In genomic region chr15:45181491-45182285, GRCh38 we compare ENCODE assay signal across 1 cellular context.
TF ChIP-seq lines count a peak whose summit lies in the region.

No MANE protein-coding gene starts in this region.

TF ChIP-seq in GM23338, 12 proteins besides CTCF, POLR2A, EP300 and RAD21 (continued from another document):
- TF ChIP-seq ZNF462 (CRISPR knock-in tag; IDR thresholded peaks at IDR 0.05) (no peak), ZNF114 (CRISPR knock-in tag; IDR thresholded peaks at IDR 0.05) (no peak), CREB1 (CRISPR knock-in tag; IDR thresholded peaks at IDR 0.05; ENCODE audit: low read depth) (no peak), STAT1 (IDR thresholded peaks at IDR 0.05; ENCODE audit: unreplicated experiment) (no peak), EZH2 (IDR thresholded peaks at IDR 0.05; ENCODE audit: low read depth, unreplicated experiment) (no peak), EZH2phosphoT487 (IDR thresholded peaks at IDR 0.05; ENCODE audit: unreplicated experiment) (no peak), JUNB (IDR thresholded peaks at IDR 0.05; ENCODE audit: unreplicated experiment) (no peak), POLR2AphosphoS5 (IDR thresholded peaks at IDR 0.05; ENCODE audit: low read depth) (no peak), NANOG (IDR thresholded peaks at IDR 0.05; ENCODE audit: borderline replicate concordance) (no peak)
